Comparison of ENCODE assay signal across 9 cellular contexts in genomic region chr17:31525801-31526549, GRCh38.
A peak's percentile ranks its signal among the peaks of the same experiment; 100 is the strongest.
DNase-seq lines count a peak whose midpoint lies in the region; ATAC-seq, FAIRE-seq and TF ChIP-seq lines count a peak whose summit lies in the region.
"Had no signal": no experiment of that assay in that cellular context is flagged by ENCODE, and none has a peak within 500 bp of the region (broad histone marks: within the 10 kb centered on the region; RNA-seq: fewer than 3 reads in every experiment).

No MANE protein-coding gene starts in this region.

- H3K4me3 ChIP-seq in GM23338: no peak overlapping the region
- no peak overlapping the region for H3K4me3 ChIP-seq in keratinocyte (ENCODE audit: control insufficient read depth in 2 of 3, extremely low read depth in 1 of 3, insufficient read depth in 2 of 3, low read depth in 1 of 3, low read length in 3 of 3)
- H3K4me3 ChIP-seq: transverse colon had no signal

- peaks cover 11% of the 10 kb centered on the region for H3K27me3 Mint-ChIP-seq in GM23338 (ENCODE audit: insufficient read depth, low read depth, poor library complexity)

- no peak for FAIRE-seq in keratinocyte (lab: Jason Lieb, UNC)

- no peak overlapping the region for H3K4me3 Mint-ChIP-seq in GM23338

- no peaks in the 10 kb centered on the region for H3K4me1 Mint-ChIP-seq in GM23338

- H4K20me1 ChIP-seq in GM23338 (replicated peaks; ENCODE audit: insufficient read depth) (no peaks in the 10 kb centered on the region; the same call in 1 of the 2 replicates), keratinocyte (ENCODE audit: control insufficient read depth, extremely low read depth, insufficient read depth, low read length) (no peaks in the 10 kb centered on the region)

- peak; percentile 53 for ATAC-seq in GM23338
- ATAC-seq in SK-N-SH treated with all-trans-retinoic acid at 6 μM for 48 hours: peak; percentile 40
- ATAC-seq in omental fat pad (ENCODE audit: low FRiP score): no peak

- H3K36me3 Mint-ChIP-seq in GM23338 (ENCODE audit: low read depth): peaks cover 48% of the 10 kb centered on the region

- H3K36me3 ChIP-seq in GM23338 (ENCODE audit: insufficient read depth): peaks cover 20% of the 10 kb centered on the region
- peaks cover 3 to 27% of the 10 kb centered on the region in 2 experiments for H3K36me3 ChIP-seq in keratinocyte (ENCODE audit: control insufficient read depth in 2 of 2, extremely low read depth in 1 of 2, insufficient read depth in 2 of 2, low read length in 2 of 2)

- dilution Hi-C loops in keratinocyte (cut with MboI; ENCODE audit: extremely low pct_ligation_motif_present, low sequenced_read_pairs): no loop called here

- peaks cover 9% of the 10 kb centered on the region for H3K9me3 ChIP-seq in keratinocyte (ENCODE audit: control insufficient read depth, low read depth, low read length)
- H3K9me3 ChIP-seq: transverse colon had no signal

- no peaks in the 10 kb centered on the region for H3K4me1 ChIP-seq in GM23338 (ENCODE audit: insufficient read depth)
- H3K4me1 ChIP-seq in keratinocyte (ENCODE audit: control insufficient read depth, extremely low read depth, insufficient read depth, low read length): peaks cover 5% of the 10 kb centered on the region
- H3K4me1 ChIP-seq: transverse colon had no signal

- no peak overlapping the region for H3K27ac ChIP-seq in GM23338 (ENCODE audit: low read depth)
- no peak overlapping the region for H3K27ac ChIP-seq in keratinocyte (ENCODE audit: control insufficient read depth, insufficient read depth, low read length)
- H3K27ac ChIP-seq: transverse colon had no signal

- H3K79me2 ChIP-seq in GM23338 (replicated peaks; ENCODE audit: insufficient read depth): no peaks in the 10 kb centered on the region
- no peaks in the 10 kb centered on the region for H3K79me2 ChIP-seq in keratinocyte (ENCODE audit: control insufficient read depth, insufficient read depth, low read length)

- H3K9me2 ChIP-seq in GM23338 (ENCODE audit: insufficient read depth): no peaks in the 10 kb centered on the region

- H3F3A ChIP-seq in GM23338 (replicated peaks; ENCODE audit: low read depth): no peaks in the 10 kb centered on the region

- no peak overlapping the region for H2AFZ ChIP-seq in GM23338
- H2AFZ ChIP-seq in keratinocyte (ENCODE audit: control insufficient read depth, low read length): no peak overlapping the region

- no peak overlapping the region for H3K27ac Mint-ChIP-seq in GM23338

- DNase-seq in AG20443 (ENCODE audit: low spot score) (peak; percentile 61), GM23338 (ENCODE audit: low spot score) (peak; percentile 56), keratinocyte (ENCODE audit: low read depth, low spot score) (no peak), NCI-H446 treated with DMSO at 0.1 percent for 48 hours (lab: John Stamatoyannopoulos, UW) (no peak), omental fat pad (ENCODE audit: low spot score) (no peak)
- DNase-seq in central memory CD4-positive, alpha-beta T cell: no peak
- DNase-seq in stimulated activated CD4-positive, alpha-beta T cell treated with anti-CD3 and anti-CD28 coated beads, Interleukin-2, amount 100 ng/mL, for 48 hours: no peak

- peaks cover 6% of the 10 kb centered on the region; the same call in 2 of the 3 replicates for H3K9me3 Mint-ChIP-seq in GM23338

- no peak overlapping the region for H3K9ac ChIP-seq in keratinocyte (ENCODE audit: control insufficient read depth, extremely low read depth, insufficient read depth, low read length)

- no peak overlapping the region for H3K4me2 ChIP-seq in GM23338
- H3K4me2 ChIP-seq in keratinocyte (ENCODE audit: control insufficient read depth, extremely low read depth, insufficient read depth, low read depth, low read length): no peak overlapping the region

- no peaks in the 10 kb centered on the region for H3K9me1 ChIP-seq in keratinocyte (ENCODE audit: control insufficient read depth, extremely low read depth, insufficient read depth, low read length)

- no peaks in the 10 kb centered on the region for H3K27me3 ChIP-seq in GM23338 (ENCODE audit: insufficient read depth)
- H3K27me3 ChIP-seq in keratinocyte (ENCODE audit: control insufficient read depth, extremely low read depth, insufficient read depth, low read length): no peaks in the 10 kb centered on the region
- H3K27me3 ChIP-seq: transverse colon had no signal

- peak; percentile 36 to 62 for TF ChIP-seq CTCF in GM23338 (conservative IDR thresholded peaks at IDR 0.05; ENCODE audit: low read depth in 2 of 2)
- TF ChIP-seq CTCF in keratinocyte (optimal IDR thresholded peaks at IDR 0.05 in 1 of 3, IDR thresholded peaks at IDR 0.05 in 1 of 3, conservative IDR thresholded peaks at IDR 0.05 in 1 of 3; ENCODE audit: extremely low read depth in 1 of 3, insufficient read depth in 2 of 3, low read length in 3 of 3): peak in 2 of 3 experiments; percentile 19 to 50
- TF ChIP-seq CTCF in omental fat pad (IDR thresholded peaks at IDR 0.05): no peak

TF ChIP-seq in GM23338, 12 proteins besides CTCF, POLR2A, EP300 and RAD21:
- TF ChIP-seq CREB1 (CRISPR knock-in tag; IDR thresholded peaks at IDR 0.05; ENCODE audit: low read depth): no peak
- no peak for TF ChIP-seq EZH2 (IDR thresholded peaks at IDR 0.05; ENCODE audit: low read depth, unreplicated experiment)
- no peak for TF ChIP-seq STAT1 (IDR thresholded peaks at IDR 0.05; ENCODE audit: unreplicated experiment)
- TF ChIP-seq ZNF331 (CRISPR knock-in tag; IDR thresholded peaks at IDR 0.05; ENCODE audit: low read depth): no peak
- TF ChIP-seq ZNF114 (CRISPR knock-in tag; IDR thresholded peaks at IDR 0.05): no peak
- no peak for TF ChIP-seq POLR2AphosphoS5 (IDR thresholded peaks at IDR 0.05; ENCODE audit: low read depth)
- no peak for TF ChIP-seq EZH2phosphoT487 (IDR thresholded peaks at IDR 0.05; ENCODE audit: unreplicated experiment)

TF ChIP-seq in SK-N-SH treated with all-trans-retinoic acid at 6 μM for 48 hours, 23 proteins besides CTCF, POLR2A, EP300 and RAD21:
- no peak for TF ChIP-seq ISL1 (CRISPR knock-in tag; IDR thresholded peaks at IDR 0.05)
- TF ChIP-seq ESRRG (CRISPR knock-in tag; IDR thresholded peaks at IDR 0.05): no peak
- TF ChIP-seq BACH2 (CRISPR knock-in tag; IDR thresholded peaks at IDR 0.05; ENCODE audit: borderline replicate concordance): no peak
- TF ChIP-seq OSR1 (CRISPR knock-in tag; IDR thresholded peaks at IDR 0.05): no peak
- no peak for TF ChIP-seq SNAI2 (CRISPR knock-in tag; IDR thresholded peaks at IDR 0.05)
- no peak for TF ChIP-seq ZC3H10 (CRISPR knock-in tag; IDR thresholded peaks at IDR 0.05)
- no peak for TF ChIP-seq ARNTL (CRISPR knock-in tag; IDR thresholded peaks at IDR 0.05; ENCODE audit: borderline replicate concordance, low read depth)

Comparison
In these comparisons a context has a peak if more than half of its experiments do, and no peak if none do; other contexts are left out.
1. DNase-seq: peak in AG20443 (single experiment) and GM23338 (single experiment); none in keratinocyte (single experiment), NCI-H446 treated with DMSO at 0.1 percent for 48 hours (single experiment), omental fat pad (single experiment), central memory CD4-positive, alpha-beta T cell (single experiment) and stimulated activated CD4-positive, alpha-beta T cell treated with anti-CD3 and anti-CD28 coated beads, Interleukin-2, amount 100 ng/mL, for 48 hours (0 of 2).
2. CTCF ChIP-seq: peak in GM23338 (2 of 2) and keratinocyte (2 of 3); none in omental fat pad (0 of 3).